Comparison of ENCODE assay signal across 8 cellular contexts in genomic region chr3:18988619-18989229, GRCh38.
A peak's percentile ranks its signal among the peaks of the same experiment; 100 is the strongest.
DNase-seq lines count a peak whose midpoint lies in the region; ATAC-seq and TF ChIP-seq lines count a peak whose summit lies in the region.

No MANE protein-coding gene starts in this region.

- no peak overlapping the region for H3K27ac ChIP-seq in mammary epithelial cell (ENCODE audit: insufficient read depth, low read depth, low read length)

- H3K9ac ChIP-seq in mammary epithelial cell (ENCODE audit: insufficient read depth, low read length): no peak overlapping the region

- DNase-seq in COR-L47 (lab: John Stamatoyannopoulos, UW): peak; percentile 33
- no peak for DNase-seq in HFFc6
- DNase-seq in NCI-H748 treated with DMSO at 0.1 percent for 48 hours (lab: John Stamatoyannopoulos, UW): peak; percentile 56
- peak; percentile 8 for DNase-seq in mammary epithelial cell
- DNase-seq in myocyte (ENCODE audit: low read depth): peak; percentile 2

- peaks cover 34% of the 10 kb centered on the region for H3K9me3 Mint-ChIP-seq in HFFc6

- H3K4me1 ChIP-seq in mammary epithelial cell (ENCODE audit: insufficient read depth, low read length): no peaks in the 10 kb centered on the region

- H3K27me3 Mint-ChIP-seq in HFFc6 (ENCODE audit: insufficient read depth): no peaks in the 10 kb centered on the region

- H3K4me3 ChIP-seq in mammary epithelial cell (replicated peaks in 1 of 3; ENCODE audit: insufficient read depth in 1 of 3, low read depth in 2 of 3, low read length in 3 of 3): no peak overlapping the region

- H2AFZ ChIP-seq in mammary epithelial cell (ENCODE audit: low read depth, low read length): no peak overlapping the region

- CTCF ChIA-PET in mammary epithelial cell (lab: Charles Lee; ENCODE audit: low non-redundant PET): interaction anchor here (0.5 to 0.6 kb wide), 2 partner anchors 141 to 774 kb away, joined by 3 to 4 read pairs; no protein-coding TSS in a partner anchor

- H3K36me3 Mint-ChIP-seq in HFFc6 (ENCODE audit: low read depth): no peaks in the 10 kb centered on the region; the same call in 1 of the 2 replicates

- H3K27me3 ChIP-seq in mammary epithelial cell (ENCODE audit: insufficient read depth, low read length): no peaks in the 10 kb centered on the region

- in situ Hi-C loops in mammary epithelial cell (cut with MboI; ENCODE audit: low sequenced_read_pairs in 2 of 2): no loop called here

- WGBS in mammary epithelial cell (ENCODE audit: low coverage, missing lambda C conversion rate): 3% methylated on average over 4 of the region's 4 CpGs

- H4K20me1 ChIP-seq in mammary epithelial cell (ENCODE audit: insufficient read depth, low read length): no peaks in the 10 kb centered on the region

- no peak overlapping the region for H3K4me2 ChIP-seq in mammary epithelial cell (ENCODE audit: insufficient read depth, low read depth, low read length)

- intact Hi-C loops in mammary epithelial cell (cut with micrococcal nuclease): loop anchor here (2.0 kb wide), 1 partner anchor 142 kb away; no protein-coding TSS in a partner anchor

- no peaks in the 10 kb centered on the region for H3K4me1 Mint-ChIP-seq in HFFc6 (ENCODE audit: low read depth)

- no peaks in the 10 kb centered on the region for H3K79me2 ChIP-seq in mammary epithelial cell (ENCODE audit: insufficient read depth, low read length)

- no peaks in the 10 kb centered on the region for H3K36me3 ChIP-seq in mammary epithelial cell (ENCODE audit: insufficient read depth, low read length)

- H3K27ac Mint-ChIP-seq in HFFc6: no peak overlapping the region

- dilution Hi-C loops in mammary epithelial cell (cut with HindIII; ENCODE audit: low sequenced_read_pairs): no loop called here

- TF ChIP-seq CTCF in HFFc6 (IDR thresholded peaks at IDR 0.05) (peak; percentile 50; the same call in 1 of the 2 replicates), mammary epithelial cell (conservative IDR thresholded peaks at IDR 0.05 in 1 of 2, IDR thresholded peaks at IDR 0.05 in 1 of 2; ENCODE audit: extremely low read depth in 1 of 2, insufficient read depth in 1 of 2, low read depth in 1 of 2, low read length in 2 of 2) (peak; percentile 29 to 53)

- no peak overlapping the region for H3K4me3 Mint-ChIP-seq in HFFc6

- BruUV-seq in mammary epithelial cell (replicated peaks; lab: Mats Ljungman, UMichigan): no TSS peak

- ATAC-seq in GM19035 (IDR thresholded peaks at IDR 0.05; ENCODE audit: unreplicated experiment) (no peak), GM19455 (IDR thresholded peaks at IDR 0.05; ENCODE audit: unreplicated experiment) (no peak), HG02610 (IDR thresholded peaks at IDR 0.05; ENCODE audit: unreplicated experiment) (no peak)

- no peaks in the 10 kb centered on the region for H3K9me3 ChIP-seq in mammary epithelial cell (replicated peaks; ENCODE audit: insufficient read depth, low read length)
